In genomic region chr7:16564909-16565426, GRCh38 we compare ENCODE assay signal across 8 cellular contexts. TPM values are rescaled to one million over a fixed set of nuclear protein-coding genes. Genes with fewer than 3 reads are reported as not detected.
DNase-seq lines count a peak whose midpoint lies in the region; ATAC-seq, FAIRE-seq and TF ChIP-seq lines count a peak whose summit lies in the region.

No MANE protein-coding gene starts in this region.

- no peak overlapping the region for H3K4me3 ChIP-seq in LNCaP clone FGC (ENCODE audit: low read depth, low read length)
- H3K4me3 ChIP-seq in dorsolateral prefrontal cortex, result peak overlapping the region in 9 of 59 donors; percentile 9 to 43 (median 22)
- H3K4me3 ChIP-seq in mesenchymal stem cell (ENCODE audit: insufficient read depth in 1 of 2, low read depth in 1 of 2, low read length in 2 of 2), result no peak overlapping the region

- H3K27ac ChIP-seq in dorsolateral prefrontal cortex (no peak overlapping the region), mesenchymal stem cell (ENCODE audit: low read length, poor library complexity, severe bottlenecking) (no peak overlapping the region)

- H3K9ac ChIP-seq in mesenchymal stem cell (ENCODE audit: low read length), result no peak overlapping the region

- H3K9me3 ChIP-seq in mesenchymal stem cell (ENCODE audit: control insufficient read depth, low read length), result no peaks in the 10 kb centered on the region

- H2BK15ac ChIP-seq in mesenchymal stem cell (ENCODE audit: low read depth, poor library complexity, severe bottlenecking), result no peak overlapping the region

- ATAC-seq in GM21825 (IDR thresholded peaks at IDR 0.05; ENCODE audit: unreplicated experiment) (peak; percentile 50), HG02623 (IDR thresholded peaks at IDR 0.05; ENCODE audit: unreplicated experiment) (no peak)

- TF ChIP-seq CTCF in LNCaP clone FGC (IDR thresholded peaks at IDR 0.05; ENCODE audit: control insufficient read depth, extremely low read depth, insufficient read depth) (peak; percentile 64), dorsolateral prefrontal cortex (IDR thresholded peaks at IDR 0.05 in 54 of 56, conservative IDR thresholded peaks at IDR 0.05 in 2 of 56; ENCODE audit: low read depth in 1 of 56, partially characterized antibody in 56 of 56) (peak; percentile 67 to 94 (median 84))

- DNase-seq in SIG-M5 treated with dmso at 0.1 percent for 504 hours (lab: John Stamatoyannopoulos, UW; ENCODE audit: unreplicated experiment) (peak; percentile 72), SIG-M5 (lab: John Stamatoyannopoulos, UW) (no peak), LNCaP clone FGC (ENCODE audit: low read depth) (peak; percentile 50), RCC 7860 (ENCODE audit: low spot score) (peak; percentile 73), dorsolateral prefrontal cortex (no peak), mesenchymal stem cell (peak; percentile 47)

- no peak overlapping the region for H2AK5ac ChIP-seq in mesenchymal stem cell (ENCODE audit: low read length, severe bottlenecking)

- H3K79me1 ChIP-seq in mesenchymal stem cell (replicated peaks; ENCODE audit: low read length, poor library complexity, severe bottlenecking), result no peaks in the 10 kb centered on the region

- no peak overlapping the region for H2AFZ ChIP-seq in mesenchymal stem cell (ENCODE audit: low read depth, low read length)

- H3K18ac ChIP-seq in mesenchymal stem cell (ENCODE audit: low read depth in 1 of 2, low read length in 2 of 2), result no peak overlapping the region

- intact Hi-C loops in dorsolateral prefrontal cortex (cut with DNase I), result loop anchor here (2.0 to 5.0 kb wide), 6 partner anchors 132 to 488 kb away; no protein-coding TSS in a partner anchor

- H3K27me3 ChIP-seq in dorsolateral prefrontal cortex, result peaks cover 0 to 3% (median 0%) of the 10 kb centered on the region in 45 donors
- H3K27me3 ChIP-seq in mesenchymal stem cell (ENCODE audit: control insufficient read depth in 1 of 2, insufficient read depth in 1 of 2, low read length in 2 of 2), result no peaks in the 10 kb centered on the region

- FAIRE-seq in RCC 7860 (lab: Jason Lieb, UNC), result peak; percentile 87

- H3K36me3 ChIP-seq in mesenchymal stem cell (ENCODE audit: control insufficient read depth in 1 of 2, insufficient read depth in 2 of 2, low read depth in 1 of 2, low read length in 2 of 2), result no peaks in the 10 kb centered on the region

- no peak overlapping the region for H2BK120ac ChIP-seq in mesenchymal stem cell (ENCODE audit: low read depth, low read length)

- WGBS in mesenchymal stem cell, result 39% methylated on average over 10 of the region's 13 CpGs

- H3K4me2 ChIP-seq in mesenchymal stem cell (ENCODE audit: low read length, poor library complexity, severe bottlenecking), result no peak overlapping the region

- no peak overlapping the region for H4K8ac ChIP-seq in mesenchymal stem cell (ENCODE audit: low read length)

- H3K4me1 ChIP-seq in mesenchymal stem cell (ENCODE audit: control insufficient read depth, insufficient read depth, low read depth, low read length), result no peaks in the 10 kb centered on the region

- H4K91ac ChIP-seq in mesenchymal stem cell (ENCODE audit: low read length), result no peak overlapping the region

- H3K14ac ChIP-seq in mesenchymal stem cell (ENCODE audit: low read length in 2 of 2), result no peak overlapping the region

- H3K23ac ChIP-seq in mesenchymal stem cell (ENCODE audit: low read length in 2 of 2), result no peak overlapping the region

- H2BK5ac ChIP-seq in mesenchymal stem cell (ENCODE audit: low read depth, low read length, poor library complexity, severe bottlenecking), result no peak overlapping the region

- no peak overlapping the region for H2BK12ac ChIP-seq in mesenchymal stem cell (ENCODE audit: low read length in 2 of 2)

- H3K4ac ChIP-seq in mesenchymal stem cell (ENCODE audit: low read depth in 1 of 2, low read length in 2 of 2), result no peak overlapping the region

RNA-seq across cellular contexts. Expression of gene LRRC72, which starts 38.3 kb away (rescaled TPM):
- not detected for total RNA-seq in dorsolateral prefrontal cortex
- not detected for polyA plus RNA-seq in mesenchymal stem cell (2013, experiment 1 of 2)
- not detected for polyA plus RNA-seq in mesenchymal stem cell (2013, experiment 2 of 2)

Comparison
In these comparisons a context has a peak if more than half of its experiments do, and no peak if none do; other contexts are left out.
1. DNase-seq: peak in SIG-M5 treated with dmso at 0.1 percent for 504 hours (single experiment), LNCaP clone FGC (single experiment), RCC 7860 (single experiment) and mesenchymal stem cell (single experiment); none in SIG-M5 (single experiment) and dorsolateral prefrontal cortex (0 of 10).